In genomic region chr4:75673959-75674328, GRCh38 we compare ENCODE assay signal across 8 cellular contexts. TPM values are rescaled to one million over a fixed set of nuclear protein-coding genes. Genes with fewer than 3 reads are reported as not detected.
DNase-seq lines count a peak whose midpoint lies in the region; ATAC-seq and TF ChIP-seq lines count a peak whose summit lies in the region.

No MANE protein-coding gene starts in this region.

- ATAC-seq in WTC11 = no peak
- no peak for ATAC-seq in GM19397 (IDR thresholded peaks at IDR 0.05; ENCODE audit: unreplicated experiment)

- peak overlapping the region; percentile 96 for H3K4me3 Mint-ChIP-seq in WTC11

- peaks cover 57% of the 10 kb centered on the region for H3K4me1 Mint-ChIP-seq in WTC11

- peaks cover 34% of the 10 kb centered on the region for H4K20me1 ChIP-seq in hepatocyte (ENCODE audit: insufficient read depth, poor library complexity, severe bottlenecking)

- peaks cover 37% of the 10 kb centered on the region for H3K4me1 ChIP-seq in HAP-1
- peaks cover 22% of the 10 kb centered on the region for H3K4me1 ChIP-seq in hepatocyte (ENCODE audit: insufficient read depth)

- H3K27me3 ChIP-seq in HAP-1 (ENCODE audit: low read depth) (no peaks in the 10 kb centered on the region), hepatocyte (no peaks in the 10 kb centered on the region)

- DNase-seq in HAP-1 (ENCODE audit: low spot score in 2 of 2) = peak; percentile 36 to 64
- no peak for DNase-seq in WTC11 (ENCODE audit: low spot score)
- DNase-seq in hepatocyte (ENCODE audit: low spot score) = no peak
- DNase-seq in effector CD8-positive, alpha-beta T cell (lab: John Stamatoyannopoulos, UW) = no peak
- no peak for DNase-seq in activated gamma-delta T cell treated with Interleukin-2 at 50 U/mL for 16 hours
- DNase-seq in NCI-H748 treated with DMSO at 0.1 percent for 48 hours (lab: John Stamatoyannopoulos, UW) = no peak

- H2AFZ ChIP-seq in hepatocyte = peak overlapping the region; percentile 42

- H3K27me3 Mint-ChIP-seq in WTC11 (ENCODE audit: low read depth) = no peaks in the 10 kb centered on the region

- peak overlapping the region; percentile 98 for H3K27ac ChIP-seq in hepatocyte
- peak overlapping the region in 20 of 21 experiments; percentile 76 to 97 (median 92) for H3K27ac ChIP-seq in skin epidermis

- H3K27ac Mint-ChIP-seq in WTC11 = peak overlapping the region; percentile 100

- no peaks in the 10 kb centered on the region for H3K9me3 Mint-ChIP-seq in WTC11

- H3K79me2 ChIP-seq in hepatocyte = peaks cover 43% of the 10 kb centered on the region

- 34% methylated on average over 5 of the region's 5 CpGs for WGBS in hepatocyte (ENCODE audit: low lambda C conversion rate, missing lambda C conversion rate)

- in situ Hi-C loops in HAP-1 (cut with MboI; ENCODE audit: low sequenced_read_pairs) = no loop called here

- peak overlapping the region; percentile 93 for H3K4me3 ChIP-seq in HAP-1
- peak overlapping the region; percentile 19 for H3K4me3 ChIP-seq in hepatocyte
- H3K4me3 ChIP-seq in skin epidermis = peak overlapping the region; percentile 71 to 100 (median 92)

- H3K9me3 ChIP-seq in HAP-1 (no peaks in the 10 kb centered on the region), hepatocyte (ENCODE audit: low read depth) (no peaks in the 10 kb centered on the region)

- H3K36me3 ChIP-seq in HAP-1 (replicated peaks) (peaks cover 4% of the 10 kb centered on the region), hepatocyte (replicated peaks; ENCODE audit: insufficient read depth, low read depth) (no peaks in the 10 kb centered on the region)

- TF ChIP-seq CTCF in WTC11 (IDR thresholded peaks at IDR 0.05) = no peak
- no peak for TF ChIP-seq CTCF in hepatocyte (IDR thresholded peaks at IDR 0.05; ENCODE audit: poor library complexity)

- POLR2A ChIA-PET in WTC11 (lab: Charles Lee) = interaction anchor here (0.5 to 3.4 kb wide), 5 partner anchors 42 to 266 kb away, joined by 3 to 28 read pairs (median 4); partner anchors contain the start of gene USO1

- CTCF ChIA-PET in WTC11 (lab: Charles Lee) = interaction anchor here (1.0 to 1.4 kb wide), 3 partner anchors 31 to 50 kb away, joined by 4 to 7 read pairs (median 5); partner anchors contain the start of gene USO1

- peak overlapping the region; percentile 71 for H3K4me2 ChIP-seq in hepatocyte

- H3K9me2 ChIP-seq in hepatocyte (replicated peaks; ENCODE audit: insufficient read depth) = no peaks in the 10 kb centered on the region

- H3K36me3 Mint-ChIP-seq in WTC11 = no peaks in the 10 kb centered on the region

TF ChIP-seq in WTC11, 78 proteins besides CTCF, POLR2A, EP300 and RAD21:
- no peak for TF ChIP-seq ZNF396 (CRISPR knock-in tag; IDR thresholded peaks at IDR 0.05; ENCODE audit: borderline replicate concordance)

RNA-seq across cellular contexts. Expression of gene G3BP2, which starts 0.7 kb away (rescaled TPM):
- total RNA-seq in WTC11 (2021) (279 to 294 TPM (median 284 TPM) in 3 replicates), hepatocyte (176 and 181 TPM in 2 replicates)
- 85.2 and 86.0 TPM in 2 replicates for polyA plus RNA-seq in hepatocyte

RNA-seq across cellular contexts. Expression of gene CDKL2, which starts 43.6 kb away (rescaled TPM):
- total RNA-seq in WTC11 (2021) (1.4 to 1.7 TPM (median 1.7 TPM) in 3 replicates), hepatocyte (0.20 and 0.83 TPM in 2 replicates)
- polyA plus RNA-seq in hepatocyte = 0.64 and 1.9 TPM in 2 replicates

RNA-seq across cellular contexts. Expression of gene USO1, which starts 50.4 kb away (rescaled TPM):
- total RNA-seq in WTC11 (2021) = 134 to 162 TPM (median 141 TPM) in 3 replicates
- 113 and 116 TPM in 2 replicates for total RNA-seq in hepatocyte
- 50.4 and 58.3 TPM in 2 replicates for polyA plus RNA-seq in hepatocyte

Comparison
In these comparisons a context has a peak if more than half of its experiments do, and no peak if none do; other contexts are left out.
1. DNase-seq: peak in HAP-1 (2 of 2); none in WTC11 (single experiment), hepatocyte (single experiment), effector CD8-positive, alpha-beta T cell (single experiment), activated gamma-delta T cell treated with Interleukin-2 at 50 U/mL for 16 hours (single experiment) and NCI-H748 treated with DMSO at 0.1 percent for 48 hours (single experiment).
2. H3K4me3 ChIP-seq: peak in every context shown above with its lines; median percentile 93 in HAP-1; 92 in skin epidermis; 19 in hepatocyte.